ENCODE assay signal across 16 cellular contexts in the genomic region with DNA sequence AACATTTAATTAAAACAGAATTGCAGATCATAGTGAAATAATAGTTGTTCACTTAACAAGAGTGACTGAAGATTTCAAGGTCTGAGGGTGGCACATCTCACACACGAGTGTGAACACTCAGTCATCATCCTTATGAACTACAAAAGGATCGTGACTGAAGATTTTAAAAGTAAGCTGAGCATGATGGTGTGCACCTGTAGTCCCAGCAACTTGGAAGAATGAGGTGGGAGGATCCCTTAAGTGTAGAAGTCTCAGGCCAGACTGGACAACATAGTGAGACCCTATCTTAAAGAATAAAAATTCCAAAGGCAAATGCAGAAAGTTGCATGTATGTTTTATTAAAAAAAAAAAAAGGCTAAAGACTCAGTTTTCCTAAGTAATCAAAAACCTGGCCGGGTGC. TPM values are rescaled to one million over a fixed set of nuclear protein-coding genes. Genes with fewer than 3 reads are reported as not detected.
DNase-seq lines count a peak whose midpoint lies in the region; ATAC-seq and TF ChIP-seq lines count a peak whose summit lies in the region.
"Had no signal": no experiment of that assay in that cellular context is flagged by ENCODE, and none has a peak within 500 bp of the region (broad histone marks: within the 10 kb centered on the region; RNA-seq: fewer than 3 reads in every experiment).

No MANE protein-coding gene starts in this region.

- no peak overlapping the region for H4K8ac ChIP-seq in trophoblast cell (ENCODE audit: low read depth, low read length)

- no peaks in the 10 kb centered on the region for H3K27me3 ChIP-seq in trophoblast cell (ENCODE audit: insufficient read depth, low read length)
- H3K27me3 ChIP-seq: BLaER1 had no signal

- H3K14ac ChIP-seq in trophoblast cell (ENCODE audit: low read length) = no peak overlapping the region

- H3K4ac ChIP-seq in trophoblast cell (ENCODE audit: low read depth, low read length) = no peak overlapping the region

- H3K18ac ChIP-seq in trophoblast cell (ENCODE audit: low read length) = no peak overlapping the region

- no peaks in the 10 kb centered on the region for H3K27me3 Mint-ChIP-seq in activated B cell treated with CpG ODN at 0.5 μM for 24 hours
- H3K27me3 Mint-ChIP-seq in activated CD4-positive, alpha-beta memory T cell treated with anti-CD3 and anti-CD28 coated beads for 36 hours = peaks cover 12% of the 10 kb centered on the region

- CTCF ChIA-PET in HEK293 (lab: Yijun Ruan, JAX) = interaction anchor here (0.8 kb wide), 1 partner anchor 23 kb away, joined by 5 read pairs; a partner anchor contains a TSS
- CTCF ChIA-PET in activated B cell treated with CpG ODN at 0.5 μM for 24 hours (lab: Charles Lee) = no interaction called here
- CTCF ChIA-PET in activated CD4-positive, alpha-beta memory T cell treated with anti-CD3 and anti-CD28 coated beads for 36 hours (lab: Charles Lee) = no interaction called here

- no peak for DNase-seq in activated B cell treated with CpG ODN at 0.5 μM for 24 hours
- DNase-seq in trophoblast cell = no peak
- no peak for DNase-seq in activated CD4-positive, alpha-beta memory T cell treated with anti-CD3 and anti-CD28 coated beads for 36 hours
- no peak for DNase-seq in dedifferentiated amniotic fluid mesenchymal stem cell (ENCODE audit: extremely low spot score)
- DNase-seq: Caco-2; CD4-positive, CD25-positive, alpha-beta regulatory T cell; CD8-positive, alpha-beta T cell; DMS153; DND-41; GM23248; H7; HCEC 1CT had no signal

- TF ChIP-seq CTCF in HEK293 (tag by site-specific recombination; IDR thresholded peaks at IDR 0.05) = no peak
- no peak for TF ChIP-seq CTCF in activated B cell treated with CpG ODN at 0.5 μM for 24 hours (IDR thresholded peaks at IDR 0.05)

- H4K12ac ChIP-seq in trophoblast cell (ENCODE audit: low read depth, low read length) = no peak overlapping the region

- peak overlapping the region; percentile 85 for H3K23ac ChIP-seq in trophoblast cell (ENCODE audit: low read length)

- POLR2A ChIA-PET in HEK293 (lab: Yijun Ruan, JAX) (no interaction called here), activated B cell treated with CpG ODN at 0.5 μM for 24 hours (lab: Charles Lee) (interaction anchor here (0.8 to 2.8 kb wide), 3 partner anchors 23 to 180 kb away, joined by 3 to 30 read pairs (median 3); a partner anchor contains a TSS)
- POLR2A ChIA-PET in activated CD4-positive, alpha-beta memory T cell treated with anti-CD3 and anti-CD28 coated beads for 36 hours (lab: Charles Lee) = no interaction called here

- no peak overlapping the region for H2BK5ac ChIP-seq in trophoblast cell (ENCODE audit: low read depth, low read length, poor library complexity)

- no CpG with 5 or more reads among the region's 3 CpGs for WGBS in trophoblast cell (ENCODE audit: extremely low coverage, insufficient coverage, insufficient read length)

- no peak overlapping the region for H2AFZ ChIP-seq in trophoblast cell (ENCODE audit: insufficient read depth, low read length, poor library complexity)
- H2AFZ ChIP-seq: GM23248 had no signal

- no peaks in the 10 kb centered on the region for H3K9me3 ChIP-seq in HEK293 (ENCODE audit: control insufficient read depth, insufficient read depth, low read depth, low read length)
- H3K9me3 ChIP-seq in trophoblast cell (ENCODE audit: insufficient read depth, low read depth, low read length) = no peaks in the 10 kb centered on the region
- H3K9me3 ChIP-seq: BLaER1, Caco-2 had no signal

- H2BK120ac ChIP-seq in trophoblast cell (ENCODE audit: insufficient read depth, low read length, poor library complexity) = no peak overlapping the region

- H3K4me1 Mint-ChIP-seq in activated B cell treated with CpG ODN at 0.5 μM for 24 hours = peaks cover 39% of the 10 kb centered on the region
- H3K4me1 Mint-ChIP-seq in activated CD4-positive, alpha-beta memory T cell treated with anti-CD3 and anti-CD28 coated beads for 36 hours (ENCODE audit: low read depth) = no peaks in the 10 kb centered on the region

- H3K27ac ChIP-seq in HEK293 (ENCODE audit: extremely low read depth, low read depth, low read length) (no peak overlapping the region), trophoblast cell (ENCODE audit: low read depth, low read length) (no peak overlapping the region)
- H3K27ac ChIP-seq: BLaER1, C4-2B, GM23248 had no signal

- H3K27ac Mint-ChIP-seq in activated B cell treated with CpG ODN at 0.5 μM for 24 hours = peak overlapping the region; percentile 10
- no peak overlapping the region for H3K27ac Mint-ChIP-seq in activated CD4-positive, alpha-beta memory T cell treated with anti-CD3 and anti-CD28 coated beads for 36 hours
- H3K27ac Mint-ChIP-seq: CD8-positive, alpha-beta T cell had no signal

- H3K4me1 ChIP-seq in HEK293 (ENCODE audit: control insufficient read depth, insufficient read depth, low read length) (no peaks in the 10 kb centered on the region), trophoblast cell (ENCODE audit: control insufficient read depth in 1 of 2, insufficient read depth in 2 of 2, low read length in 2 of 2) (peaks cover 0 to 8% of the 10 kb centered on the region in 2 experiments)
- H3K4me1 ChIP-seq: Caco-2 had no signal

- H3K4me3 ChIP-seq in HEK293 (ENCODE audit: low read depth, low read length) = no peak overlapping the region
- H3K4me3 ChIP-seq in trophoblast cell (ENCODE audit: low read depth, low read length) = no peak overlapping the region
- H3K4me3 ChIP-seq: BLaER1, GM23248 had no signal

- intact Hi-C loops in activated B cell treated with CpG ODN at 0.5 μM for 24 hours (cut with micrococcal nuclease) = no loop called here
- intact Hi-C loops in activated CD4-positive, alpha-beta memory T cell treated with anti-CD3 and anti-CD28 coated beads for 36 hours (cut with micrococcal nuclease) = no loop called here

- H4K91ac ChIP-seq in trophoblast cell (ENCODE audit: low read depth, low read length) = no peak overlapping the region

- no peaks in the 10 kb centered on the region for H3K79me2 ChIP-seq in trophoblast cell (ENCODE audit: control insufficient read depth, insufficient read depth, low read length, poor library complexity)

- no peak overlapping the region for H3K9ac ChIP-seq in trophoblast cell (ENCODE audit: low read length)
- H3K9ac ChIP-seq: BLaER1, GM23248 had no signal

- H3K36me3 Mint-ChIP-seq in activated B cell treated with CpG ODN at 0.5 μM for 24 hours (ENCODE audit: low read depth) = peaks cover 1% of the 10 kb centered on the region
- H3K36me3 Mint-ChIP-seq in activated CD4-positive, alpha-beta memory T cell treated with anti-CD3 and anti-CD28 coated beads for 36 hours = no peaks in the 10 kb centered on the region
- H3K36me3 Mint-ChIP-seq: CD8-positive, alpha-beta T cell had no signal

- no peak overlapping the region for H3K4me3 Mint-ChIP-seq in activated B cell treated with CpG ODN at 0.5 μM for 24 hours
- no peak overlapping the region for H3K4me3 Mint-ChIP-seq in activated CD4-positive, alpha-beta memory T cell treated with anti-CD3 and anti-CD28 coated beads for 36 hours
- H3K4me3 Mint-ChIP-seq: CD4-positive, CD25-positive, alpha-beta regulatory T cell; CD8-positive, alpha-beta T cell had no signal

- no peak overlapping the region for H3K4me2 ChIP-seq in trophoblast cell (ENCODE audit: low read length)

- H2BK12ac ChIP-seq in trophoblast cell (ENCODE audit: low read length) = no peak overlapping the region

- ATAC-seq in activated B cell treated with CpG ODN at 0.5 μM for 24 hours (ENCODE audit: low read depth) = no peak
- no peak for ATAC-seq in HG02642 (IDR thresholded peaks at IDR 0.05; ENCODE audit: poor library complexity, unreplicated experiment)
- ATAC-seq: CD8-positive, alpha-beta T cell had no signal

- H3K79me1 ChIP-seq in trophoblast cell (ENCODE audit: low read length) = no peaks in the 10 kb centered on the region

- H2AK5ac ChIP-seq in trophoblast cell (ENCODE audit: low read length) = no peak overlapping the region

- peaks cover 3% of the 10 kb centered on the region for H3K9me3 Mint-ChIP-seq in activated B cell treated with CpG ODN at 0.5 μM for 24 hours
- no peaks in the 10 kb centered on the region for H3K9me3 Mint-ChIP-seq in activated CD4-positive, alpha-beta memory T cell treated with anti-CD3 and anti-CD28 coated beads for 36 hours
- H3K9me3 Mint-ChIP-seq: CD4-positive, CD25-positive, alpha-beta regulatory T cell; CD8-positive, alpha-beta T cell had no signal

- H3K36me3 ChIP-seq in HEK293 (ENCODE audit: control insufficient read depth in 2 of 2, insufficient read depth in 1 of 2, low read length in 2 of 2) (no peaks in the 10 kb centered on the region), trophoblast cell (ENCODE audit: control insufficient read depth in 1 of 2, insufficient read depth in 2 of 2, low read length in 2 of 2) (no peaks in the 10 kb centered on the region)
- H3K36me3 ChIP-seq: BLaER1 had no signal

TF ChIP-seq in HEK293, 187 proteins besides CTCF, POLR2A, EP300 and RAD21:
- TF ChIP-seq ZNF544 (tag by site-specific recombination; IDR thresholded peaks at IDR 0.05) = no peak
- TF ChIP-seq ZNF664 (tag by site-specific recombination; IDR thresholded peaks at IDR 0.05) = peak; percentile 53; the same call in 1 of the 2 replicates

RNA-seq across cellular contexts. Expression of a gene that starts 22.4 kb away (rescaled TPM):
- 68.4 and 70.2 TPM in 2 replicates for total RNA-seq in activated B cell treated with CpG ODN at 0.5 μM for 24 hours
- polyA plus RNA-seq in trophoblast cell (2013) = 342 and 358 TPM in 2 replicates
- total RNA-seq in activated CD4-positive, alpha-beta memory T cell treated with anti-CD3 and anti-CD28 coated beads for 36 hours = 10 to 100 TPM; 32.1 to 38.9 TPM

RNA-seq across cellular contexts. Expression of a gene that starts 45.9 kb away (rescaled TPM):
- 32.0 and 34.6 TPM in 2 replicates for total RNA-seq in activated B cell treated with CpG ODN at 0.5 μM for 24 hours
- polyA plus RNA-seq in trophoblast cell (2013) = 7.5 and 8.4 TPM in 2 replicates
- total RNA-seq in activated CD4-positive, alpha-beta memory T cell treated with anti-CD3 and anti-CD28 coated beads for 36 hours = 10 to 100 TPM; 17.7 TPM

RNA-seq across cellular contexts. Expression of a gene that starts 59.9 kb away (rescaled TPM):
- 12.4 and 14.5 TPM in 2 replicates for total RNA-seq in activated B cell treated with CpG ODN at 0.5 μM for 24 hours
- 16.1 and 16.7 TPM in 2 replicates for polyA plus RNA-seq in trophoblast cell (2013)
- total RNA-seq in activated CD4-positive, alpha-beta memory T cell treated with anti-CD3 and anti-CD28 coated beads for 36 hours = 1 to 10 TPM; 2.8 to 4.4 TPM
